ENCODE assay signal across 36 cellular contexts in genomic region chr16:24270721-24271120, GRCh38. TPM values are rescaled to one million over a fixed set of nuclear protein-coding genes. Genes with fewer than 3 reads are reported as not detected.
"Had no signal": no experiment of that assay in that cellular context is flagged by ENCODE, and none has a peak within 500 bp of the region (broad histone marks: within the 10 kb centered on the region; RNA-seq: fewer than 3 reads in every experiment).

No MANE protein-coding gene starts in this region.

- H3K27ac ChIP-seq: adrenal gland, body of pancreas, brain microvascular endothelial cell, breast epithelium, VCaP had no signal

- ATAC-seq: activated naive CD4-positive, alpha-beta T cell treated with anti-CD3 and anti-CD28 coated beads, Interleukin-2, amount 50 U/mL, for 72 hours; activated T-cell treated with anti-CD3 and anti-CD28 coated beads, Interleukin-2, amount 50 U/mL, for 4 hours; activated T-cell treated with anti-CD3 and anti-CD28 coated beads, Interleukin-2, amount 50 U/mL, for 72 hours; activated T-helper 17 cell treated with anti-CD3 and anti-CD28 coated beads, Interleukin-2, amount 50 U/mL, for 72 hours; body of pancreas had no signal

- H3K4me1 Mint-ChIP-seq: activated B cell treated with CpG ODN at 0.5 μM for 24 hours; activated CD4-positive, alpha-beta memory T cell treated with anti-CD3 and anti-CD28 coated beads, Interleukin-2, amount 10 ng/mL, durations not matched to agents 7 days and 5 days; activated CD4-positive, alpha-beta T cell treated with anti-CD3 and anti-CD28 coated beads, Interleukin-2, amount 10 ng/mL, durations not matched to agents 24 days and 14 days; activated naive CD8-positive, alpha-beta T cell treated with anti-CD3 and anti-CD28 coated beads for 36 hours; activated T-helper 17 cell treated with anti-CD3 and anti-CD28 coated beads, Interleukin-2, amount 50 U/mL, for 72 hours had no signal

- H3K27me3 ChIP-seq: adrenal gland, brain microvascular endothelial cell, breast epithelium had no signal

- H3K27ac Mint-ChIP-seq: activated B cell treated with CpG ODN at 0.5 μM for 24 hours; activated CD4-positive, alpha-beta memory T cell treated with anti-CD3 and anti-CD28 coated beads, Interleukin-2, amount 10 ng/mL, durations not matched to agents 7 days and 5 days; activated CD4-positive, alpha-beta T cell treated with anti-CD3 and anti-CD28 coated beads, Interleukin-2, amount 10 ng/mL, durations not matched to agents 24 days and 14 days; activated naive CD4-positive, alpha-beta T cell treated with anti-CD3 and anti-CD28 coated beads for 36 hours; activated naive CD4-positive, alpha-beta T cell treated with anti-CD3 and anti-CD28 coated beads, Interleukin-2, amount 50 U/mL, for 72 hours; activated naive CD8-positive, alpha-beta T cell treated with anti-CD3 and anti-CD28 coated beads for 36 hours; activated T-cell treated with anti-CD3 and anti-CD28 coated beads, Interleukin-2, amount 50 U/mL, for 72 hours; activated T-helper 1 cell treated with anti-CD3 and anti-CD28 coated beads, Interleukin-12 subunit alpha, Interleukin-12 subunit beta, Interleukin-2, Interleukin-4 antibody, amounts not matched to agents 30 ng/mL and 10 ng/mL and 1 ng/mL, durations not matched to agents 14 hours and 24 hours and 36 hours; activated T-helper 17 cell treated with anti-CD3 and anti-CD28 coated beads, Interleukin-2, amount 50 U/mL, for 72 hours; T-helper 1 cell treated with Interleukin-12 subunit alpha and Interleukin-12 subunit beta and Interleukin-4 antibody, amounts not matched to agents 30 μg/mL and 1 μg/mL, for 36 hours; T-helper 2 cell treated with Interferon-gamma antibody and Interleukin-4, amounts not matched to agents 5 μg/mL and 100 μg/mL, for 36 hours had no signal

- H3K36me3 Mint-ChIP-seq: activated naive CD4-positive, alpha-beta T cell treated with anti-CD3 and anti-CD28 coated beads, Interleukin-2, amount 50 U/mL, for 72 hours; activated naive CD8-positive, alpha-beta T cell treated with anti-CD3 and anti-CD28 coated beads for 36 hours had no signal

- DNase-seq: activated B cell treated with CpG ODN at 0.5 μM for 24 hours; activated CD4-positive, alpha-beta memory T cell treated with anti-CD3 and anti-CD28 coated beads, Interleukin-2, amount 10 ng/mL, durations not matched to agents 7 days and 5 days; activated CD4-positive, alpha-beta T cell treated with anti-CD3 and anti-CD28 coated beads for 4 hours; activated CD4-positive, alpha-beta T cell treated with anti-CD3 and anti-CD28 coated beads, Interleukin-2, amount 10 ng/mL, durations not matched to agents 24 days and 14 days; activated CD4-positive, alpha-beta T cell treated with anti-CD3 and anti-CD28 coated beads, Interleukin-2, amount 50 U/mL, for 48 hours; activated CD4-positive, CD25-positive, alpha-beta regulatory T cell treated with anti-CD3 and anti-CD28 coated beads, Interleukin-2, amount 50 U/mL, for 72 hours; activated CD8-positive, alpha-beta memory T cell treated with anti-CD3 and anti-CD28 coated beads, Interleukin-2, amount 50 U/mL, for 4 hours; activated effector memory CD4-positive, alpha-beta T cell treated with anti-CD3 and anti-CD28 coated beads, Interleukin-2, amount 50 U/mL, for 16 hours; activated gamma-delta T cell treated with Interleukin-2 at 50 U/mL for 16 hours; activated naive CD4-positive, alpha-beta T cell; activated naive CD4-positive, alpha-beta T cell treated with anti-CD3 and anti-CD28 coated beads for 36 hours; activated naive CD4-positive, alpha-beta T cell treated with anti-CD3 and anti-CD28 coated beads, Interleukin-2, amount 50 U/mL, for 16 hours; activated naive CD8-positive, alpha-beta T cell treated with anti-CD3 and anti-CD28 coated beads for 36 hours; activated T-cell treated with anti-CD3 and anti-CD28 coated beads for 4 hours; activated T-cell treated with anti-CD3 and anti-CD28 coated beads, Interleukin-2, amount 50 U/mL, for 1 hour; activated T-cell treated with anti-CD3 and anti-CD28 coated beads, Interleukin-2, amount 50 U/mL, for 4 hours; activated T-cell treated with anti-CD3 and anti-CD28 coated beads, Interleukin-2, amount 50 U/mL, for 72 hours; adrenal gland; amniotic stem cell; aorta; body of pancreas; brain microvascular endothelial cell; central memory CD4-positive, alpha-beta T cell; T-helper 1 cell; T-helper 2 cell; T-helper 9 cell had no signal

- H3K4me3 Mint-ChIP-seq: activated B cell treated with CpG ODN at 0.5 μM for 24 hours; activated CD4-positive, alpha-beta memory T cell treated with anti-CD3 and anti-CD28 coated beads, Interleukin-2, amount 10 ng/mL, durations not matched to agents 7 days and 5 days; activated CD4-positive, alpha-beta T cell treated with anti-CD3 and anti-CD28 coated beads, Interleukin-2, amount 10 ng/mL, durations not matched to agents 24 days and 14 days; activated naive CD4-positive, alpha-beta T cell treated with anti-CD3 and anti-CD28 coated beads for 36 hours; activated naive CD8-positive, alpha-beta T cell treated with anti-CD3 and anti-CD28 coated beads for 36 hours; activated T-cell treated with anti-CD3 and anti-CD28 coated beads, Interleukin-2, amount 50 U/mL, for 4 hours; activated T-cell treated with anti-CD3 and anti-CD28 coated beads, Interleukin-2, amount 50 U/mL, for 72 hours; activated T-helper 1 cell treated with anti-CD3 and anti-CD28 coated beads, Interleukin-12 subunit alpha, Interleukin-12 subunit beta, Interleukin-2, Interleukin-4 antibody, amounts not matched to agents 30 ng/mL and 10 ng/mL and 1 ng/mL, durations not matched to agents 14 hours and 24 hours and 36 hours; activated T-helper 17 cell treated with anti-CD3 and anti-CD28 coated beads, Interleukin-2, amount 50 U/mL, for 72 hours; T-helper 1 cell treated with Interleukin-12 subunit alpha and Interleukin-12 subunit beta and Interleukin-4 antibody, amounts not matched to agents 30 μg/mL and 1 μg/mL, for 36 hours; T-helper 2 cell treated with Interferon-gamma antibody and Interleukin-4, amounts not matched to agents 5 μg/mL and 100 μg/mL, for 36 hours had no signal

- H3K36me3 ChIP-seq: adrenal gland, brain microvascular endothelial cell, breast epithelium had no signal

- H3K9me3 Mint-ChIP-seq: activated B cell treated with CpG ODN at 0.5 μM for 24 hours; activated CD4-positive, alpha-beta memory T cell treated with anti-CD3 and anti-CD28 coated beads, Interleukin-2, amount 10 ng/mL, durations not matched to agents 7 days and 5 days; activated CD4-positive, alpha-beta T cell treated with anti-CD3 and anti-CD28 coated beads, Interleukin-2, amount 10 ng/mL, durations not matched to agents 24 days and 14 days; activated naive CD4-positive, alpha-beta T cell treated with anti-CD3 and anti-CD28 coated beads for 36 hours; activated naive CD4-positive, alpha-beta T cell treated with anti-CD3 and anti-CD28 coated beads, Interleukin-2, amount 50 U/mL, for 72 hours; activated naive CD8-positive, alpha-beta T cell treated with anti-CD3 and anti-CD28 coated beads for 36 hours; activated T-cell treated with anti-CD3 and anti-CD28 coated beads, Interleukin-2, amount 50 U/mL, for 4 hours; activated T-cell treated with anti-CD3 and anti-CD28 coated beads, Interleukin-2, amount 50 U/mL, for 72 hours; activated T-helper 1 cell treated with anti-CD3 and anti-CD28 coated beads, Interleukin-12 subunit alpha, Interleukin-12 subunit beta, Interleukin-2, Interleukin-4 antibody, amounts not matched to agents 30 ng/mL and 10 ng/mL and 1 ng/mL, durations not matched to agents 14 hours and 24 hours and 36 hours; activated T-helper 17 cell treated with anti-CD3 and anti-CD28 coated beads, Interleukin-2, amount 50 U/mL, for 72 hours; T-helper 1 cell treated with Interleukin-12 subunit alpha and Interleukin-12 subunit beta and Interleukin-4 antibody, amounts not matched to agents 30 μg/mL and 1 μg/mL, for 36 hours; T-helper 2 cell treated with Interferon-gamma antibody and Interleukin-4, amounts not matched to agents 5 μg/mL and 100 μg/mL, for 36 hours had no signal

- H3K9me3 ChIP-seq: adrenal gland, body of pancreas, breast epithelium had no signal

- H3K4me1 ChIP-seq: adrenal gland, body of pancreas, breast epithelium had no signal

- H3K4me3 ChIP-seq: adrenal gland, body of pancreas, breast epithelium had no signal

RNA-seq across cellular contexts. Expression of gene CACNG3, which starts 14.6 kb away (rescaled TPM):
- total RNA-seq: activated B cell treated with CpG ODN at 0.5 μM for 24 hours; activated CD4-positive, alpha-beta memory T cell treated with anti-CD3 and anti-CD28 coated beads, Interleukin-2, amount 10 ng/mL, durations not matched to agents 7 days and 5 days; activated CD4-positive, alpha-beta T cell treated with anti-CD3 and anti-CD28 coated beads, Interleukin-2, amount 10 ng/mL, durations not matched to agents 24 days and 14 days; activated CD8-positive, alpha-beta memory T cell treated with anti-CD3 and anti-CD28 coated beads for 36 hours; activated naive CD4-positive, alpha-beta T cell treated with anti-CD3 and anti-CD28 coated beads for 36 hours; activated naive CD4-positive, alpha-beta T cell treated with anti-CD3 and anti-CD28 coated beads, Interleukin-2, amount 50 U/mL, for 72 hours; activated naive CD8-positive, alpha-beta T cell treated with anti-CD3 and anti-CD28 coated beads for 36 hours; activated T-cell treated with anti-CD3 and anti-CD28 coated beads, Interleukin-2, amount 50 U/mL, for 4 hours; activated T-cell treated with anti-CD3 and anti-CD28 coated beads, Interleukin-2, amount 50 U/mL, for 72 hours; activated T-helper 1 cell treated with anti-CD3 and anti-CD28 coated beads, Interleukin-12 subunit alpha, Interleukin-12 subunit beta, Interleukin-2, Interleukin-4 antibody, amounts not matched to agents 30 ng/mL and 10 ng/mL and 1 ng/mL, durations not matched to agents 14 hours and 24 hours and 36 hours; activated T-helper 17 cell treated with anti-CD3 and anti-CD28 coated beads, Interleukin-2, amount 50 U/mL, for 72 hours; aorta; astrocyte; body of pancreas; breast epithelium; cardiac septum had no signal
- polyA plus RNA-seq: aorta had no signal
